ENCODE assay signal across 27 cellular contexts in the genomic region with DNA sequence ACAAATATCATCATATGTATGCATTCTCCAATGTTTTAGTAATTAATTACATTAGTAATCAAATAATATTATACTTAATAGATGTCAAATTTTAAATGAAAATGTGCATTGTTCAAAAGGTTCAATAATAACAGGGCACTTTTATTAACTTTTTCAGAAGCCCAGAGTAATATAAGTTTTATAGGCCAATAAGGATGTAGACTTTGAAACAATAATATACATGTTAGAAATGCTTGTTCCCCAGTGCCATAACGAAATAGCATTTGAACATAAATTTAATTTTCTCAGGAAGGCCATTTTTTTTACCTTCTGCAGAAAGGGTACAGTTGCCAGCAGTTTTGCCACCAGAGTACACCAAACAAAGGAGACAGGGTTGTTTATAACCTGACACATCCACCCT.
"Had no signal": no experiment of that assay in that cellular context is flagged by ENCODE, and none has a peak within 500 bp of the region (broad histone marks: within the 10 kb centered on the region; RNA-seq: fewer than 3 reads in every experiment).

No MANE protein-coding gene starts in this region.

- ATAC-seq: activated CD4-positive, alpha-beta T cell treated with anti-CD3 and anti-CD28 coated beads for 36 hours; activated CD8-positive, alpha-beta memory T cell treated with anti-CD3 and anti-CD28 coated beads, Interleukin-2, amount 10 ng/mL, durations not matched to agents 7 days and 5 days; activated CD8-positive, alpha-beta T cell treated with anti-CD3 and anti-CD28 coated beads, Interleukin-2, amount 10 ng/mL, durations not matched to agents 7 days and 5 days; activated naive CD4-positive, alpha-beta T cell treated with anti-CD3 and anti-CD28 coated beads, Interleukin-2, amount 50 U/mL, for 72 hours; effector memory CD8-positive, alpha-beta T cell; foreskin keratinocyte; gastrocnemius medialis had no signal

- H3K4me1 Mint-ChIP-seq: activated CD4-positive, alpha-beta T cell treated with anti-CD3 and anti-CD28 coated beads for 36 hours; activated CD4-positive, alpha-beta T cell treated with anti-CD3 and anti-CD28 coated beads, Interleukin-2, amount 10 ng/mL, durations not matched to agents 24 days and 14 days; activated CD8-positive, alpha-beta memory T cell treated with anti-CD3 and anti-CD28 coated beads, Interleukin-2, amount 10 ng/mL, durations not matched to agents 7 days and 5 days; activated naive CD4-positive, alpha-beta T cell treated with anti-CD3 and anti-CD28 coated beads, Interleukin-2, amount 10 ng/mL, durations not matched to agents 7 days and 5 days; activated naive CD8-positive, alpha-beta T cell treated with anti-CD3 and anti-CD28 coated beads, Interleukin-2, amount 10 ng/mL, durations not matched to agents 7 days and 5 days had no signal

- H3K36me3 Mint-ChIP-seq: activated CD4-positive, alpha-beta memory T cell treated with anti-CD3 and anti-CD28 coated beads for 36 hours; activated CD8-positive, alpha-beta memory T cell treated with anti-CD3 and anti-CD28 coated beads, Interleukin-2, amount 10 ng/mL, durations not matched to agents 7 days and 5 days; activated naive CD4-positive, alpha-beta T cell treated with anti-CD3 and anti-CD28 coated beads, Interleukin-2, amount 10 ng/mL, durations not matched to agents 7 days and 5 days; activated naive CD4-positive, alpha-beta T cell treated with anti-CD3 and anti-CD28 coated beads, Interleukin-2, amount 50 U/mL, for 72 hours; activated naive CD8-positive, alpha-beta T cell treated with anti-CD3 and anti-CD28 coated beads, Interleukin-2, amount 10 ng/mL, durations not matched to agents 7 days and 5 days; brain had no signal

- H3K4me3 Mint-ChIP-seq: activated CD4-positive, alpha-beta memory T cell treated with anti-CD3 and anti-CD28 coated beads for 36 hours; activated CD4-positive, alpha-beta T cell treated with anti-CD3 and anti-CD28 coated beads for 36 hours; activated CD4-positive, alpha-beta T cell treated with anti-CD3 and anti-CD28 coated beads, Interleukin-2, amount 10 ng/mL, durations not matched to agents 24 days and 14 days; activated CD8-positive, alpha-beta memory T cell treated with anti-CD3 and anti-CD28 coated beads, Interleukin-2, amount 10 ng/mL, durations not matched to agents 7 days and 5 days; activated CD8-positive, alpha-beta T cell treated with anti-CD3 and anti-CD28 coated beads, Interleukin-2, amount 10 ng/mL, durations not matched to agents 7 days and 5 days; activated naive CD4-positive, alpha-beta T cell treated with anti-CD3 and anti-CD28 coated beads, Interleukin-2, amount 10 ng/mL, durations not matched to agents 7 days and 5 days; activated naive CD8-positive, alpha-beta T cell treated with anti-CD3 and anti-CD28 coated beads, Interleukin-2, amount 10 ng/mL, durations not matched to agents 7 days and 5 days; brain; effector memory CD8-positive, alpha-beta T cell had no signal

- H3K27me3 Mint-ChIP-seq: activated CD4-positive, alpha-beta memory T cell treated with anti-CD3 and anti-CD28 coated beads for 36 hours; activated CD4-positive, alpha-beta T cell treated with anti-CD3 and anti-CD28 coated beads for 36 hours; activated CD4-positive, alpha-beta T cell treated with anti-CD3 and anti-CD28 coated beads, Interleukin-2, amount 10 ng/mL, durations not matched to agents 24 days and 14 days; activated CD8-positive, alpha-beta memory T cell treated with anti-CD3 and anti-CD28 coated beads, Interleukin-2, amount 10 ng/mL, durations not matched to agents 7 days and 5 days; activated naive CD4-positive, alpha-beta T cell treated with anti-CD3 and anti-CD28 coated beads, Interleukin-2, amount 10 ng/mL, durations not matched to agents 7 days and 5 days; activated naive CD8-positive, alpha-beta T cell treated with anti-CD3 and anti-CD28 coated beads, Interleukin-2, amount 10 ng/mL, durations not matched to agents 7 days and 5 days; brain; effector memory CD8-positive, alpha-beta T cell had no signal

- DNase-seq: activated CD4-positive, alpha-beta memory T cell treated with anti-CD3 and anti-CD28 coated beads for 36 hours; activated CD4-positive, alpha-beta T cell treated with anti-CD3 and anti-CD28 coated beads for 36 hours; activated CD4-positive, alpha-beta T cell treated with anti-CD3 and anti-CD28 coated beads, Interleukin-2, amount 10 ng/mL, durations not matched to agents 24 days and 14 days; activated CD4-positive, CD25-positive, alpha-beta regulatory T cell; activated CD4-positive, CD25-positive, alpha-beta regulatory T cell treated with anti-CD3 and anti-CD28 coated beads, Interleukin-2, amount 50 U/mL, for 72 hours; activated CD8-positive, alpha-beta memory T cell treated with anti-CD3 and anti-CD28 coated beads, Interleukin-2, amount 10 ng/mL, durations not matched to agents 7 days and 5 days; activated CD8-positive, alpha-beta memory T cell treated with anti-CD3 and anti-CD28 coated beads, Interleukin-2, amount 50 U/mL, for 4 hours; activated CD8-positive, alpha-beta T cell treated with anti-CD3 and anti-CD28 coated beads, Interleukin-2, amount 10 ng/mL, durations not matched to agents 7 days and 5 days; activated gamma-delta T cell; activated naive CD4-positive, alpha-beta T cell; activated naive CD4-positive, alpha-beta T cell treated with anti-CD3 and anti-CD28 coated beads, Interleukin-2, amount 10 ng/mL, durations not matched to agents 7 days and 5 days; activated naive CD8-positive, alpha-beta T cell treated with anti-CD3 and anti-CD28 coated beads, Interleukin-2, amount 10 ng/mL, durations not matched to agents 7 days and 5 days; activated T-cell treated with anti-CD3 and anti-CD28 coated beads, Interleukin-2, amount 50 U/mL, for 1 hour; activated T-cell treated with anti-CD3 and anti-CD28 coated beads, Interleukin-2, amount 50 U/mL, for 48 hours; central memory CD4-positive, alpha-beta T cell; cerebellar nuclear complex; cortex of kidney; dermis blood vessel endothelial cell; effector CD4-positive, alpha-beta T cell; effector memory CD8-positive, alpha-beta T cell; erythroblast; gastrocnemius medialis; glutamatergic neuron; T-helper 2 cell had no signal

- H3K27ac Mint-ChIP-seq: activated CD4-positive, alpha-beta memory T cell treated with anti-CD3 and anti-CD28 coated beads for 36 hours; activated CD4-positive, alpha-beta T cell treated with anti-CD3 and anti-CD28 coated beads for 36 hours; activated CD4-positive, alpha-beta T cell treated with anti-CD3 and anti-CD28 coated beads, Interleukin-2, amount 10 ng/mL, durations not matched to agents 24 days and 14 days; activated CD8-positive, alpha-beta memory T cell treated with anti-CD3 and anti-CD28 coated beads, Interleukin-2, amount 10 ng/mL, durations not matched to agents 7 days and 5 days; activated CD8-positive, alpha-beta T cell treated with anti-CD3 and anti-CD28 coated beads, Interleukin-2, amount 10 ng/mL, durations not matched to agents 7 days and 5 days; activated naive CD4-positive, alpha-beta T cell treated with anti-CD3 and anti-CD28 coated beads, Interleukin-2, amount 10 ng/mL, durations not matched to agents 7 days and 5 days; activated naive CD4-positive, alpha-beta T cell treated with anti-CD3 and anti-CD28 coated beads, Interleukin-2, amount 50 U/mL, for 72 hours; activated naive CD8-positive, alpha-beta T cell treated with anti-CD3 and anti-CD28 coated beads, Interleukin-2, amount 10 ng/mL, durations not matched to agents 7 days and 5 days; brain; effector memory CD8-positive, alpha-beta T cell had no signal

- H3K9me3 Mint-ChIP-seq: activated CD4-positive, alpha-beta T cell treated with anti-CD3 and anti-CD28 coated beads, Interleukin-2, amount 10 ng/mL, durations not matched to agents 24 days and 14 days; brain had no signal
